ENCODE assay signal across 8 cellular contexts in the genomic region with DNA sequence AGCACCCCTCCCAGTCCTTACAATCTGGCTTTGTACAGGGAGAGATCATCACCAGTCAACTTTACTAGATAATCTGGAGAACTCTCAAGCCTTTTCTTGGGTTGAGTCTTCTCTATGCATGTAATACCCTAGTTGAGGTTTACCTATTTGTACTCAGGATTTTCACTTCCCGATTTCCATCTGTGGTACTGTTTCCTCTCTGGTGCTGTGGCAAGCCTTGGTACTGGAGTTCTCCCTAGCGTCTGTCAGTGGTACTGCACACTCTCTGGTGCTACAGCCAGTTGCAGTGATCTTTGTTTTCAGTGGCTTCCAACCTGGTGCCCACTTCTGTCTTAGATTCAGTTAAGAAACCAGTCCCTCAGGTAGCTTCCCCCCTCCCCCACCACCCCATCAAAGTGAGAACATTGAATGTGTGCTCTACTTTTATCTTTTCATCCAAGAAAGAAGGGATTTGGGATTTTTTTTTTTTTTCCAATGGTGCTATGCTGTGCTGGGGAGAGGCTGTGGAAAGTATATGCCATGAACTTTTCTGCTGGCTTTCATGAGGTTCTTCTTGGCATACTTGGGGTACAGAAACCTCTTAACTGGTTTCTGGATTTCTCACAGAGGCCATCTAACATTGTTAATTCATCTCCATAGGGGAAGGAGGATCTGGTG.
A peak's percentile ranks its signal among the peaks of the same experiment; 100 is the strongest.
DNase-seq lines count a peak whose midpoint lies in the region; ATAC-seq and TF ChIP-seq lines count a peak whose summit lies in the region.

No MANE protein-coding gene starts in this region.

- no peaks in the 10 kb centered on the region for H3K27me3 ChIP-seq in heart right ventricle

- TF ChIP-seq CTCF in heart right ventricle (IDR thresholded peaks at IDR 0.05): peak; percentile 56 to 85 (median 71)

- intact Hi-C loops in heart right ventricle (cut with DNase I): loop anchor here in 2 of 10 donors (5.0 kb wide), 1 partner anchor 111 kb away; no protein-coding TSS in a partner anchor

- no peak overlapping the region for H3K27ac ChIP-seq in heart right ventricle

- ATAC-seq in GM19395 (IDR thresholded peaks at IDR 0.05; ENCODE audit: unreplicated experiment) (peak; percentile 100), HG03432 (IDR thresholded peaks at IDR 0.05; ENCODE audit: unreplicated experiment) (peak; percentile 100), heart right ventricle (peak in 5 of 8 donors; percentile 41 to 89 (median 62))

- H3K4me1 ChIP-seq in heart right ventricle: peaks cover 0 to 2% (median 0%) of the 10 kb centered on the region in 9 donors

- H3K4me3 ChIP-seq in heart right ventricle: no peak overlapping the region

- in situ Hi-C loops in Caki2 (cut with HindIII; ENCODE audit: low pct_unique_long_range_greater_than_20kb, low sequenced_read_pairs): no loop called here

- no peaks in the 10 kb centered on the region for H3K36me3 ChIP-seq in heart right ventricle

- H3K9me3 ChIP-seq in heart right ventricle: no peaks in the 10 kb centered on the region

- DNase-seq in Caki2 (ENCODE audit: low read depth) (peak; percentile 9), SIG-M5 treated with dmso at 0.1 percent for 504 hours (lab: John Stamatoyannopoulos, UW; ENCODE audit: unreplicated experiment) (peak; percentile 90), heart right ventricle (peak in 1 of 2 donors; percentile 58), NCI-H146 (lab: John Stamatoyannopoulos, UW) (no peak)
- DNase-seq in activated effector memory CD4-positive, alpha-beta T cell treated with anti-CD3 and anti-CD28 coated beads, Interleukin-2, amount 50 U/mL, for 16 hours: peak; percentile 83
- DNase-seq in stimulated activated CD4-positive, alpha-beta T cell treated with anti-CD3 and anti-CD28 coated beads, Interleukin-12 subunit alpha, Interleukin-12 subunit beta, amount 100 ng/mL, for 4 hours: peak; percentile 62

- 20 to 26% methylated on average over 2 of the region's 2 CpGs for WGBS in heart right ventricle, 2 donors
